Comparison of ENCODE assay signal across 14 cellular contexts in genomic region chr11:94749367-94749766, GRCh38.
"Had no signal": no experiment of that assay in that cellular context is flagged by ENCODE, and none has a peak within 500 bp of the region (broad histone marks: within the 10 kb centered on the region; RNA-seq: fewer than 3 reads in every experiment).

No MANE protein-coding gene starts in this region.

- H3K9me3 Mint-ChIP-seq: activated CD4-positive, alpha-beta T cell treated with anti-CD3 and anti-CD28 coated beads, Interleukin-2, amount 10 ng/mL, durations not matched to agents 7 days and 5 days; neural crest cell had no signal

- H3K27ac ChIP-seq: ovary, stomach, testis had no signal

- H3K4me3 ChIP-seq: lower lobe of right lung, ovary, spleen, stomach, testis had no signal

- FAIRE-seq: endometrium, frontal cortex had no signal

- H3K36me3 ChIP-seq: lower lobe of right lung, ovary, spleen, stomach had no signal

- H3K4me1 ChIP-seq: testis had no signal

- DNase-seq: activated CD4-positive, alpha-beta T cell treated with anti-CD3 and anti-CD28 coated beads, Interleukin-2, amount 10 ng/mL, durations not matched to agents 7 days and 5 days; activated naive CD4-positive, alpha-beta T cell treated with anti-CD3 and anti-CD28 coated beads, Interleukin-2, amount 50 U/mL, for 16 hours; activated T-cell treated with anti-CD3 and anti-CD28 coated beads for 4 hours; head of caudate nucleus; left colon; lower lobe of right lung; ovary; spleen; stomach; testis had no signal

- H3K27ac Mint-ChIP-seq: activated CD4-positive, alpha-beta T cell treated with anti-CD3 and anti-CD28 coated beads, Interleukin-2, amount 10 ng/mL, durations not matched to agents 7 days and 5 days had no signal

- H3K9me3 ChIP-seq: lower lobe of right lung, ovary, spleen, stomach, testis had no signal

- H3K4me3 Mint-ChIP-seq: activated CD4-positive, alpha-beta T cell treated with anti-CD3 and anti-CD28 coated beads, Interleukin-2, amount 10 ng/mL, durations not matched to agents 7 days and 5 days; neural crest cell had no signal

- H3K4me1 Mint-ChIP-seq: activated CD4-positive, alpha-beta T cell treated with anti-CD3 and anti-CD28 coated beads, Interleukin-2, amount 10 ng/mL, durations not matched to agents 7 days and 5 days had no signal

- H3K27me3 ChIP-seq: ovary, stomach, testis had no signal

- ATAC-seq: left colon, lower lobe of right lung, sciatic nerve had no signal
